Comparison of ENCODE assay signal across 1 cellular context in the genomic region with DNA sequence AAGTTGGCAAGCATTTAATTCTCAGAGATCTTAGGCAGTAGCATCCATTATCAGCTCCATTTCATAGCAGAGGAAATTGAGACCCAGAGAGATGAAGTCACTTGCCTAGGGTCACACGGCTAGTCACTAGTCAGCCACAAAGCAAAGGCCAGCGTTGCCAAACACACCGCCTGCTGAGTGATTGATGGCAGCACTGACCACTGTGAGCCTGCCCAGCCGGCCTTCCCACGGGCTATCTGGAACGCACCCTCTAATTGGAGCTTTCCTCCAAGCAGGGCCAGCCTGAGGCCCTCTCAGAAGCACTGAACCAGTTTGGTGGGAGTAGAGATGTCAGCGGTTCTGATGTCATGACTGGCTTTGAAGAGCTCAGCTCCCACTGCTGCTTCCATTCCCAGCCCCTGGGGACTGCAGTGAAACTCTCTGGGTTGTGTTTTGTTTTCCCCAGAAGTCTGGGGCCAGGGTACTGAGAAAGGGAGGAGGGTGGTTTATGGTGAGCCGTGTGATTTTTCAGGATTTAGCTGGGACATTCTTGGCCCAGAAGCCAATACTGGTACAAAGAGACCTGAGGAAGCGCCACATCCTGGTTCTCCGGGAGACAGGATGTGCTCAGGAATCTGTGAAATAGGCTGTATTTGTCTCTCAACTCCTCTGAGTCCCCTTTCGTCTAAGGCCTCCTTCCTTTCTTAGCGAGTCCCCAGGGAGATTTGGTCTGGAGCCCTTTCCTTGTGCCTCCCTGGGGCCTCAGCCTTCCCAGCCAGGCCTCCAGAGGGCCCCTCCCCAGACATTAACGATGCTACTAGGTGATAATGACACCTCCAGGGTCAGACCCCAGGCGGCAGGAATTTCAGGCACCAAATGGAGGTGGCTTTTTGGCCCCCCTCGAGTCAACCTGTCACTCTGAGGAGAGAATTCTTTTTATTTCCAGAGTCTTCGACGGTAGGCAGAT.
TF ChIP-seq lines count a peak whose summit lies in the region.

No MANE protein-coding gene starts in this region.

TF ChIP-seq in IMR-90, 13 proteins besides CTCF, POLR2A, EP300 and RAD21 (continued from another document):
- TF ChIP-seq, protein P1, sequence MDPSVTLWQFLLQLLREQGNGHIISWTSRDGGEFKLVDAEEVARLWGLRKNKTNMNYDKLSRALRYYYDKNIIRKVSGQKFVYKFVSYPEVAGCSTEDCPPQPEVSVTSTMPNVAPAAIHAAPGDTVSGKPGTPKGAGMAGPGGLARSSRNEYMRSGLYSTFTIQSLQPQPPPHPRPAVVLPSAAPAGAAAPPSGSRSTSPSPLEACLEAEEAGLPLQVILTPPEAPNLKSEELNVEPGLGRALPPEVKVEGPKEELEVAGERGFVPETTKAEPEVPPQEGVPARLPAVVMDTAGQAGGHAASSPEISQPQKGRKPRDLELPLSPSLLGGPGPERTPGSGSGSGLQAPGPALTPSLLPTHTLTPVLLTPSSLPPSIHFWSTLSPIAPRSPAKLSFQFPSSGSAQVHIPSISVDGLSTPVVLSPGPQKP (IDR thresholded peaks at IDR 0.05; ENCODE audit: borderline replicate concordance, low read depth, low read length), result no peak
